ENCODE assay signal across 24 cellular contexts in genomic region chr4:1652088-1652487, GRCh38.
"Had no signal": no experiment of that assay in that cellular context is flagged by ENCODE, and none has a peak within 500 bp of the region (broad histone marks: within the 10 kb centered on the region; RNA-seq: fewer than 3 reads in every experiment).

No MANE protein-coding gene starts in this region.

- H3K36me3 ChIP-seq: colonic mucosa, heart left ventricle, prostate gland, right atrium auricular region, upper lobe of left lung, uterus had no signal

- H3K4me3 ChIP-seq: colonic mucosa, esophagus muscularis mucosa, gastroesophageal sphincter, heart left ventricle, hepatocyte, lung, prostate gland, right atrium auricular region, sigmoid colon, testis, tibial artery, upper lobe of left lung, uterus had no signal

- H3K9ac ChIP-seq: parathyroid adenoma had no signal

- ATAC-seq: foreskin keratinocyte; gastroesophageal sphincter; heart left ventricle; left lobe of liver; stimulated activated effector memory CD8-positive, alpha-beta T cell treated with anti-CD3 and anti-CD28 coated beads, Interleukin-12 subunit alpha, Interleukin-12 subunit beta, amount 100 ng/mL, for 72 hours; stimulated activated naive CD8-positive, alpha-beta T cell treated with anti-CD3 and anti-CD28 coated beads, Interleukin-15, Interleukin-2, amounts not matched to agents 100 U/mL and 50 U/mL, for 24 hours had no signal

- H3K4me2 ChIP-seq: hepatocyte had no signal

- H3K4me1 ChIP-seq: colonic mucosa, esophagus muscularis mucosa, foreskin keratinocyte, gastroesophageal sphincter, heart left ventricle, parathyroid adenoma, prostate gland, right atrium auricular region, sigmoid colon, testis, tibial artery, upper lobe of left lung, uterus had no signal

- DNase-seq: colonic mucosa; effector CD8-positive, alpha-beta T cell; endodermal cell; foreskin keratinocyte; heart left ventricle; kidney; sigmoid colon; stimulated activated CD4-positive, alpha-beta T cell treated with anti-CD3 and anti-CD28 coated beads, Interleukin-2, amount 100 ng/mL, for 24 hours; stimulated activated CD4-positive, alpha-beta T cell treated with anti-CD3 and anti-CD28 coated beads, Interleukin-4, amount 100 ng/mL, for 24 hours; stimulated activated naive CD8-positive, alpha-beta T cell treated with anti-CD3 and anti-CD28 coated beads, Interleukin-15, Interleukin-2, amounts not matched to agents 100 U/mL and 50 U/mL, for 24 hours; substantia nigra; testis; tibial artery; uterus had no signal

- H2AFZ ChIP-seq: hepatocyte, parathyroid adenoma had no signal

- FAIRE-seq: kidney had no signal

- H3K79me2 ChIP-seq: hepatocyte, parathyroid adenoma had no signal

- H3K9me3 ChIP-seq: colonic mucosa, esophagus muscularis mucosa, gastroesophageal sphincter, heart left ventricle, prostate gland, right atrium auricular region, sigmoid colon, testis, tibial artery, upper lobe of left lung, uterus had no signal

- H3K27ac ChIP-seq: colonic mucosa, esophagus muscularis mucosa, foreskin keratinocyte, gastroesophageal sphincter, heart left ventricle, hepatocyte, parathyroid adenoma, prostate gland, right atrium auricular region, sigmoid colon, testis, tibial artery, upper lobe of left lung, uterus had no signal

- H3K27me3 ChIP-seq: colonic mucosa, esophagus muscularis mucosa, foreskin keratinocyte, gastroesophageal sphincter, heart left ventricle, hepatocyte, right atrium auricular region, sigmoid colon, testis, tibial artery, upper lobe of left lung, uterus had no signal
